4 cellular contexts compared by ENCODE assay signal in the genomic region with DNA sequence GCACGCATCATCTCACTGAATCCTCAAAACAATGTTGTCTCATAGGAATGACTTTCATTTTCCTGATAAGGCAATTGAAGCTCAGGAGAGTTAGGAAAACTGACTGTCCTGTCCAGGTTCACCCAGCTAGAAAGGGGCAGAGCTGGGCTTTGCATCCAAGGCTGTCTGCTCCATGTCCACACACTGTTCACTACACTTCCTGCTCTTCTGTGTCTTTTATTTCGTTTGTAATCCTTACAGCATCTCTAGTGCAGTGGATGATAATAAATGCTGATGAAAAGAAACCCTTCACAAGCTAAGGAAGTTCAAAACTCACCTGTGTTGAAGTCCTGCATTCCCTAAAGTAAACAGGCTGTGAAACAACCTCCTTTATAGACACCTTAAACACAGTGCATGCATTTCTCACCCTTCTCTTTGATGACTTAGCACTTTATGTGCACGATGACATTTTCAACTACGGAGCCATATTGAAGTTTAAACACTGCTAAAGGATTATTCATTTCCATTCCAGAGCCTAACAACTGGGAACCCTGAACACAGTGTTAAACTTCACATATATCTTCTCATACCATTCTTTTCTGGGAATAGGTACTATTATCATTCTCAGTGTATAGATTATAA.
TF ChIP-seq lines count a peak whose summit lies in the region.

No MANE protein-coding gene starts in this region.

TF ChIP-seq in HepG2, 621 proteins besides CTCF, POLR2A, EP300 and RAD21:
- TF ChIP-seq TBP (CRISPR knock-in tag; IDR thresholded peaks at IDR 0.05) = no peak
- TF ChIP-seq MAFF (IDR thresholded peaks at IDR 0.05; ENCODE audit: low read depth, low read length) = peak; percentile 93
- no peak for TF ChIP-seq NFYB (CRISPR knock-in tag; IDR thresholded peaks at IDR 0.05)
- TF ChIP-seq, protein P1, sequence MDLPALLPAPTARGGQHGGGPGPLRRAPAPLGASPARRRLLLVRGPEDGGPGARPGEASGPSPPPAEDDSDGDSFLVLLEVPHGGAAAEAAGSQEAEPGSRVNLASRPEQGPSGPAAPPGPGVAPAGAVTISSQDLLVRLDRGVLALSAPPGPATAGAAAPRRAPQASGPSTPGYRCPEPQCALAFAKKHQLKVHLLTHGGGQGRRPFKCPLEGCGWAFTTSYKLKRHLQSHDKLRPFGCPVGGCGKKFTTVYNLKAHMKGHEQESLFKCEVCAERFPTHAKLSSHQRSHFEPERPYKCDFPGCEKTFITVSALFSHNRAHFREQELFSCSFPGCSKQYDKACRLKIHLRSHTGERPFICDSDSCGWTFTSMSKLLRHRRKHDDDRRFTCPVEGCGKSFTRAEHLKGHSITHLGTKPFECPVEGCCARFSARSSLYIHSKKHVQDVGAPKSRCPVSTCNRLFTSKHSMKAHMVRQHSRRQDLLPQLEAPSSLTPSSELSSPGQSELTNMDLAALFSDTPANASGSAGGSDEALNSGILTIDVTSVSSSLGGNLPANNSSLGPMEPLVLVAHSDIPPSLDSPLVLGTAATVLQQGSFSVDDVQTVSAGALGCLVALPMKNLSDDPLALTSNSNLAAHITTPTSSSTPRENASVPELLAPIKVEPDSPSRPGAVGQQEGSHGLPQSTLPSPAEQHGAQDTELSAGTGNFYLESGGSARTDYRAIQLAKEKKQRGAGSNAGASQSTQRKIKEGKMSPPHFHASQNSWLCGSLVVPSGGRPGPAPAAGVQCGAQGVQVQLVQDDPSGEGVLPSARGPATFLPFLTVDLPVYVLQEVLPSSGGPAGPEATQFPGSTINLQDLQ (CRISPR knock-in tag; IDR thresholded peaks at IDR 0.05) = no peak
- TF ChIP-seq NFE2L2 (IDR thresholded peaks at IDR 0.05; ENCODE audit: low read length) = peak; percentile 45; the same call in 1 of the 2 replicates
- peak; percentile 90 to 92 for TF ChIP-seq MAFK (conservative IDR thresholded peaks at IDR 0.05 in 1 of 2, IDR thresholded peaks at IDR 0.05 in 1 of 2; ENCODE audit: low read length in 2 of 2)
- no peak for TF ChIP-seq MEIS1 (CRISPR knock-in tag; IDR thresholded peaks at IDR 0.05; ENCODE audit: borderline replicate concordance)
- TF ChIP-seq ZBTB8A (CRISPR knock-in tag; IDR thresholded peaks at IDR 0.05; ENCODE audit: borderline replicate concordance, low read depth) = no peak
- TF ChIP-seq ZNF547 (CRISPR knock-in tag; IDR thresholded peaks at IDR 0.05) = no peak

TF ChIP-seq in A549, 52 proteins besides CTCF, POLR2A, EP300 and RAD21:
- no peak for TF ChIP-seq SMC3 (IDR thresholded peaks at IDR 0.05)
- TF ChIP-seq, protein P2, sequence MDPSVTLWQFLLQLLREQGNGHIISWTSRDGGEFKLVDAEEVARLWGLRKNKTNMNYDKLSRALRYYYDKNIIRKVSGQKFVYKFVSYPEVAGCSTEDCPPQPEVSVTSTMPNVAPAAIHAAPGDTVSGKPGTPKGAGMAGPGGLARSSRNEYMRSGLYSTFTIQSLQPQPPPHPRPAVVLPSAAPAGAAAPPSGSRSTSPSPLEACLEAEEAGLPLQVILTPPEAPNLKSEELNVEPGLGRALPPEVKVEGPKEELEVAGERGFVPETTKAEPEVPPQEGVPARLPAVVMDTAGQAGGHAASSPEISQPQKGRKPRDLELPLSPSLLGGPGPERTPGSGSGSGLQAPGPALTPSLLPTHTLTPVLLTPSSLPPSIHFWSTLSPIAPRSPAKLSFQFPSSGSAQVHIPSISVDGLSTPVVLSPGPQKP (IDR thresholded peaks at IDR 0.05; ENCODE audit: low read depth, low read length) = no peak
- TF ChIP-seq CBX8 (IDR thresholded peaks at IDR 0.05) = peak; percentile 81
- no peak for TF ChIP-seq POLR2AphosphoS2 (conservative IDR thresholded peaks at IDR 0.05; ENCODE audit: low read length)
- TF ChIP-seq FOSB (CRISPR knock-in tag; IDR thresholded peaks at IDR 0.05) = no peak
- TF ChIP-seq MAFK (IDR thresholded peaks at IDR 0.05; ENCODE audit: partially characterized antibody) = peak; percentile 77
- TF ChIP-seq RNF2 (IDR thresholded peaks at IDR 0.05; ENCODE audit: borderline replicate concordance, low read depth) = peak; percentile 90; the same call in 1 of the 2 replicates

TF ChIP-seq in IMR-90, 13 proteins besides CTCF, POLR2A, EP300 and RAD21:
- TF ChIP-seq MXI1 (IDR thresholded peaks at IDR 0.05; ENCODE audit: borderline replicate concordance, low read depth, low read length) (no peak), CEBPB (IDR thresholded peaks at IDR 0.05; ENCODE audit: low read depth, low read length) (no peak), SMC3 (IDR thresholded peaks at IDR 0.05; ENCODE audit: low read depth, low read length) (no peak), MAFK (IDR thresholded peaks at IDR 0.05; ENCODE audit: low read depth, low read length) (peak; percentile 45; the same call in 1 of the 2 replicates), CHD1 (IDR thresholded peaks at IDR 0.05; ENCODE audit: low read depth, low read length) (no peak), RFX5 (IDR thresholded peaks at IDR 0.05; ENCODE audit: low read depth, low read length) (no peak), RCOR1 (IDR thresholded peaks at IDR 0.05; ENCODE audit: insufficient replicate concordance, low read length) (no peak)
- TF ChIP-seq, protein P2 (IDR thresholded peaks at IDR 0.05; ENCODE audit: borderline replicate concordance, low read depth, low read length) = no peak

TF ChIP-seq in K562, 482 proteins besides CTCF, POLR2A, EP300 and RAD21:
- peak; percentile 54 for TF ChIP-seq C11orf30 (IDR thresholded peaks at IDR 0.05; ENCODE audit: low read depth)
- TF ChIP-seq NONO (IDR thresholded peaks at IDR 0.05; ENCODE audit: low read depth in 2 of 2, low read length in 1 of 2) = no peak
- TF ChIP-seq, protein P3, sequence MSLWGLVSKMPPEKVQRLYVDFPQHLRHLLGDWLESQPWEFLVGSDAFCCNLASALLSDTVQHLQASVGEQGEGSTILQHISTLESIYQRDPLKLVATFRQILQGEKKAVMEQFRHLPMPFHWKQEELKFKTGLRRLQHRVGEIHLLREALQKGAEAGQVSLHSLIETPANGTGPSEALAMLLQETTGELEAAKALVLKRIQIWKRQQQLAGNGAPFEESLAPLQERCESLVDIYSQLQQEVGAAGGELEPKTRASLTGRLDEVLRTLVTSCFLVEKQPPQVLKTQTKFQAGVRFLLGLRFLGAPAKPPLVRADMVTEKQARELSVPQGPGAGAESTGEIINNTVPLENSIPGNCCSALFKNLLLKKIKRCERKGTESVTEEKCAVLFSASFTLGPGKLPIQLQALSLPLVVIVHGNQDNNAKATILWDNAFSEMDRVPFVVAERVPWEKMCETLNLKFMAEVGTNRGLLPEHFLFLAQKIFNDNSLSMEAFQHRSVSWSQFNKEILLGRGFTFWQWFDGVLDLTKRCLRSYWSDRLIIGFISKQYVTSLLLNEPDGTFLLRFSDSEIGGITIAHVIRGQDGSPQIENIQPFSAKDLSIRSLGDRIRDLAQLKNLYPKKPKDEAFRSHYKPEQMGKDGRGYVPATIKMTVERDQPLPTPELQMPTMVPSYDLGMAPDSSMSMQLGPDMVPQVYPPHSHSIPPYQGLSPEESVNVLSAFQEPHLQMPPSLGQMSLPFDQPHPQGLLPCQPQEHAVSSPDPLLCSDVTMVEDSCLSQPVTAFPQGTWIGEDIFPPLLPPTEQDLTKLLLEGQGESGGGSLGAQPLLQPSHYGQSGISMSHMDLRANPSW (CRISPR knock-in tag; IDR thresholded peaks at IDR 0.05) = no peak
- no peak for TF ChIP-seq NFE2 (IDR thresholded peaks at IDR 0.05; ENCODE audit: low read depth)
- TF ChIP-seq, protein P4, sequence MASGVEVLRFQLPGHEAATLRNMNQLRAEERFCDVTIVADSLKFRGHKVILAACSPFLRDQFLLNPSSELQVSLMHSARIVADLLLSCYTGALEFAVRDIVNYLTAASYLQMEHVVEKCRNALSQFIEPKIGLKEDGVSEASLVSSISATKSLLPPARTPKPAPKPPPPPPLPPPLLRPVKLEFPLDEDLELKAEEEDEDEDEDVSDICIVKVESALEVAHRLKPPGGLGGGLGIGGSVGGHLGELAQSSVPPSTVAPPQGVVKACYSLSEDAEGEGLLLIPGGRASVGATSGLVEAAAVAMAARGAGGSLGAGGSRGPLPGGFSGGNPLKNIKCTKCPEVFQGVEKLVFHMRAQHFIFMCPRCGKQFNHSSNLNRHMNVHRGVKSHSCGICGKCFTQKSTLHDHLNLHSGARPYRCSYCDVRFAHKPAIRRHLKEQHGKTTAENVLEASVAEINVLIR (CRISPR knock-in tag; IDR thresholded peaks at IDR 0.05) = no peak
- no peak for TF ChIP-seq POLR3A (IDR thresholded peaks at IDR 0.05; ENCODE audit: borderline replicate concordance, extremely low read depth, insufficient read depth, insufficient read length)
- TF ChIP-seq, protein P5, sequence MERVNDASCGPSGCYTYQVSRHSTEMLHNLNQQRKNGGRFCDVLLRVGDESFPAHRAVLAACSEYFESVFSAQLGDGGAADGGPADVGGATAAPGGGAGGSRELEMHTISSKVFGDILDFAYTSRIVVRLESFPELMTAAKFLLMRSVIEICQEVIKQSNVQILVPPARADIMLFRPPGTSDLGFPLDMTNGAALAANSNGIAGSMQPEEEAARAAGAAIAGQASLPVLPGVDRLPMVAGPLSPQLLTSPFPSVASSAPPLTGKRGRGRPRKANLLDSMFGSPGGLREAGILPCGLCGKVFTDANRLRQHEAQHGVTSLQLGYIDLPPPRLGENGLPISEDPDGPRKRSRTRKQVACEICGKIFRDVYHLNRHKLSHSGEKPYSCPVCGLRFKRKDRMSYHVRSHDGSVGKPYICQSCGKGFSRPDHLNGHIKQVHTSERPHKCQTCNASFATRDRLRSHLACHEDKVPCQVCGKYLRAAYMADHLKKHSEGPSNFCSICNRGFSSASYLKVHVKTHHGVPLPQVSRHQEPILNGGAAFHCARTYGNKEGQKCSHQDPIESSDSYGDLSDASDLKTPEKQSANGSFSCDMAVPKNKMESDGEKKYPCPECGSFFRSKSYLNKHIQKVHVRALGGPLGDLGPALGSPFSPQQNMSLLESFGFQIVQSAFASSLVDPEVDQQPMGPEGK (CRISPR knock-in tag; IDR thresholded peaks at IDR 0.05; ENCODE audit: borderline replicate concordance) = no peak
- TF ChIP-seq NEUROD1 (IDR thresholded peaks at IDR 0.05; ENCODE audit: borderline replicate concordance, low read depth, low read length, partially characterized antibody) = no peak
- TF ChIP-seq MAFG (tag; conservative IDR thresholded peaks at IDR 0.05) = peak; percentile 70
- TF ChIP-seq, protein P6, sequence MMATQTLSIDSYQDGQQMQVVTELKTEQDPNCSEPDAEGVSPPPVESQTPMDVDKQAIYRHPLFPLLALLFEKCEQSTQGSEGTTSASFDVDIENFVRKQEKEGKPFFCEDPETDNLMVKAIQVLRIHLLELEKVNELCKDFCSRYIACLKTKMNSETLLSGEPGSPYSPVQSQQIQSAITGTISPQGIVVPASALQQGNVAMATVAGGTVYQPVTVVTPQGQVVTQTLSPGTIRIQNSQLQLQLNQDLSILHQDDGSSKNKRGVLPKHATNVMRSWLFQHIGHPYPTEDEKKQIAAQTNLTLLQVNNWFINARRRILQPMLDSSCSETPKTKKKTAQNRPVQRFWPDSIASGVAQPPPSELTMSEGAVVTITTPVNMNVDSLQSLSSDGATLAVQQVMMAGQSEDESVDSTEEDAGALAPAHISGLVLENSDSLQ (IDR thresholded peaks at IDR 0.05) = no peak
- no peak for TF ChIP-seq ZNF79 (CRISPR knock-in tag; IDR thresholded peaks at IDR 0.05; ENCODE audit: low read depth)
- TF ChIP-seq POLR2G (IDR thresholded peaks at IDR 0.05; ENCODE audit: low read depth, low read length) = no peak
- TF ChIP-seq GATA2 (CRISPR knock-in tag; IDR thresholded peaks at IDR 0.05) = no peak
- TF ChIP-seq RUNX1 (IDR thresholded peaks at IDR 0.05; ENCODE audit: low read depth) = no peak
- TF ChIP-seq FIP1L1 (IDR thresholded peaks at IDR 0.05; ENCODE audit: low read depth, low read length, poor library complexity, severe bottlenecking) = no peak
- no peak for TF ChIP-seq POLR2H (tag; IDR thresholded peaks at IDR 0.05; ENCODE audit: low read depth)
- TF ChIP-seq ZBTB17 (CRISPR knock-in tag; IDR thresholded peaks at IDR 0.05) = no peak
- TF ChIP-seq NFIX (CRISPR knock-in tag; IDR thresholded peaks at IDR 0.05; ENCODE audit: low read depth) = no peak
- no peak for TF ChIP-seq KDM4B (IDR thresholded peaks at IDR 0.05; ENCODE audit: borderline replicate concordance in 2 of 2, low read depth in 1 of 2)
- TF ChIP-seq LEF1 (IDR thresholded peaks at IDR 0.05) = no peak
- TF ChIP-seq ZNF717 (CRISPR knock-in tag; IDR thresholded peaks at IDR 0.05) = no peak
- peak; percentile 79 for TF ChIP-seq ZNF316 (IDR thresholded peaks at IDR 0.05)
- TF ChIP-seq MCM2 (IDR thresholded peaks at IDR 0.05; ENCODE audit: low read depth) = no peak
